Comparison of ENCODE assay signal across 8 cellular contexts in genomic region chr1:29974345-29974744, GRCh38.
DNase-seq lines count a peak whose midpoint lies in the region; ATAC-seq and TF ChIP-seq lines count a peak whose summit lies in the region.

No MANE protein-coding gene starts in this region.

- H3K36me3 ChIP-seq in BJ (ENCODE audit: control insufficient read depth, insufficient read depth, low read length) (no peaks in the 10 kb centered on the region), HUES48 (ENCODE audit: control insufficient read depth, insufficient read depth, low read length) (no peaks in the 10 kb centered on the region), body of pancreas (replicated peaks in 1 of 2; ENCODE audit: insufficient read depth in 1 of 2, low read depth in 2 of 2) (no peaks in the 10 kb centered on the region)

- no peak for TF ChIP-seq POLR2A in body of pancreas (IDR thresholded peaks at IDR 0.05)

- H3K27me3 ChIP-seq in BJ (ENCODE audit: control insufficient read depth, insufficient read depth, low read length) (no peaks in the 10 kb centered on the region; the same call in 1 of the 2 replicates), HUES48 (ENCODE audit: control insufficient read depth, insufficient read depth, low read length) (no peaks in the 10 kb centered on the region), body of pancreas (no peaks in the 10 kb centered on the region)

- ATAC-seq in body of pancreas (peak; percentile 63), HG03469 (IDR thresholded peaks at IDR 0.05; ENCODE audit: unreplicated experiment) (no peak)

- intact Hi-C loops in body of pancreas (cut with DNase I), result no loop called here
- intact Hi-C loops in posterior cingulate gyrus (cut with DNase I), result no loop called here

- CTCF ChIA-PET in BJ (lab: Yijun Ruan, JAX), result no interaction called here

- H3K27ac ChIP-seq in HUES48 (ENCODE audit: low read depth, low read length) (peak overlapping the region; percentile 96), body of pancreas (no peak overlapping the region)

- TF ChIP-seq CTCF in BJ (IDR thresholded peaks at IDR 0.05; ENCODE audit: insufficient read depth, low read depth, low read length), result no peak
- TF ChIP-seq CTCF in body of pancreas (IDR thresholded peaks at IDR 0.05), result no peak

- 18 to 21% methylated on average over 1 of the region's 1 CpG for WGBS in body of pancreas, 2 donors

- peak; percentile 22 for DNase-seq in BJ (ENCODE audit: low read depth)
- no peak for DNase-seq in body of pancreas
- peak; percentile 96 for DNase-seq in kidney glomerular epithelial cell (lab: John Stamatoyannopoulos, UW)
- DNase-seq in Kasumi-1 (lab: John Stamatoyannopoulos, UW), result no peak
- DNase-seq in T-helper 1 cell, result no peak
- DNase-seq in posterior cingulate gyrus, result no peak

- H3K4me1 ChIP-seq in HUES48 (ENCODE audit: control insufficient read depth, insufficient read depth, low read length) (peaks cover 29% of the 10 kb centered on the region), body of pancreas (no peaks in the 10 kb centered on the region)

- POLR2A ChIA-PET in BJ (lab: Charles Lee), result no interaction called here

- peak overlapping the region; percentile 74 for H3K9ac ChIP-seq in HUES48 (ENCODE audit: low read depth, low read length)

- H3K9me3 ChIP-seq in HUES48 (ENCODE audit: control insufficient read depth, insufficient read depth, low read length) (no peaks in the 10 kb centered on the region), body of pancreas (no peaks in the 10 kb centered on the region)

- H3K4me3 ChIP-seq in BJ (ENCODE audit: low read depth, low read length), result no peak overlapping the region
- H3K4me3 ChIP-seq in HUES48 (ENCODE audit: low read depth, low read length), result no peak overlapping the region
- H3K4me3 ChIP-seq in body of pancreas, result no peak overlapping the region

Comparison
In these comparisons a context has a peak if more than half of its experiments do, and no peak if none do; other contexts are left out.
1. DNase-seq: peak in BJ (single experiment) and kidney glomerular epithelial cell (single experiment); none in body of pancreas (0 of 4), Kasumi-1 (0 of 2), T-helper 1 cell (0 of 5) and posterior cingulate gyrus (0 of 10).